In the genomic region with DNA sequence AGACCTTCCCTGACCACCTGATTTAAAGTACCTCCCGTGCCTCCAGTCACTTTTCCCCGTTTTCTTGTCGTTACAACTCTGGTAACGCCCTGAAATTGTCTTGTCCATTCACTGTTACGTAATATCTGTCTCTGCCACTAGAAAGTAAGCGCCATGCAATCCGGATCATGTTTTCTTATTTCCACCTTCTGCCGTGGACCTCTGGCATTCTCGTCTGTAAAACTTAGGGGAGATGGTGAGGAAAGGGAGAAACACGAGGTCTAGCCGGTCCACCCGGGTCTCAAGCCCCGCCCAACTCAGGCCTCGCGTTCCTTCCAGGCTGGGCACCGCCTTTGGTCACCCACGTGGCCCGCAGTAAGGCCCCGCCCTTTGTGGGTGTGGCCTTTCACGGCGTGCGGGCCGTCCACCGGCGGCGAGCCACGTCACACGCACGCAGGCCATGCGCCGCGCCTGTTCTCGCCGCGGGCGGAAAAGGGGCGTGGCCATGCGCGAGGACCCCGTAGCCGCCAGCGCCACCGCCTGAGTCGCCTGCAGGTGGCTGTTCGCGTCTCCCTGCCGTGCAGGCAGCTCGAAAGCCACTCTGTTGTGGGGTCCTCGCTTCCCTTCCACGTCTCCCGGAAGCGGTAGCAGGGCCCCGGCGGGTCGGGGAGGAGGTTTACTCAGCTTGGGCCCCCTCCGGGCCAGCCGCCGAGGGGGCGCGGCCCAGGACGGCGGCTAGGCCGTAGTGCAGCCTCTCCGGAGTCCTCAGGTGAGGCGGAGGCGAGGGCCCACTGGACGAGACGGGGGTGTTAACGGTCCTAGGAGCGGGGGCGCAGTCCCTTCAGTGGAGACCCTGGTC, we compare ENCODE assay signal across 8 cellular contexts. TPM values are rescaled to one million over a fixed set of nuclear protein-coding genes. Genes with fewer than 3 reads are reported as not detected.
DNase-seq lines count a peak whose midpoint lies in the region; ATAC-seq and TF ChIP-seq lines count a peak whose summit lies in the region.

Gene GOLGA5, plus strand, starts transcription at position 597 of the 838 bp plus-strand sequence. CDS start 3,133 bp downstream, outside the sequence.

- H3K9ac ChIP-seq in mammary epithelial cell (ENCODE audit: insufficient read depth, low read length) (peak within 1 kb of the TSS; percentile 98), skeletal muscle tissue (ENCODE audit: low read depth in 1 of 3, low read length in 3 of 3) (peak within 1 kb of the TSS; percentile 96 to 98 (median 96))

- peak within 1 kb of the TSS; percentile 96 for H2AFZ ChIP-seq in mammary epithelial cell (ENCODE audit: low read depth, low read length)

- peaks cover 6% of the 10 kb centered on the region; the same call in 1 of the 2 replicates for H3K36me3 ChIP-seq in WERI-Rb-1
- peaks cover 7% of the 10 kb centered on the region for H3K36me3 ChIP-seq in mammary epithelial cell (ENCODE audit: insufficient read depth, low read length)
- peaks cover 3 to 16% (median 14%) of the 10 kb centered on the region in 3 donors for H3K36me3 ChIP-seq in skeletal muscle tissue (ENCODE audit: control insufficient read depth in 3 of 3, insufficient read depth in 3 of 3, low read length in 3 of 3)

- WGBS in mammary epithelial cell (ENCODE audit: low coverage, missing lambda C conversion rate): 2% methylated on average over 49 of the region's 71 CpGs

- H3K4me3 ChIP-seq in WERI-Rb-1 (ENCODE audit: low read depth, low read length) (peak within 1 kb of the TSS; percentile 94), mammary epithelial cell (replicated peaks in 1 of 3; ENCODE audit: insufficient read depth in 1 of 3, low read depth in 2 of 3, low read length in 3 of 3) (peak within 1 kb of the TSS; percentile 65 to 100 (median 99)), iPS-18c (ENCODE audit: insufficient read depth, low read depth, low read length) (peak within 1 kb of the TSS; percentile 92), skeletal muscle tissue (ENCODE audit: low read length in 3 of 3) (peak within 1 kb of the TSS; percentile 96 to 98 (median 98))

- dilution Hi-C loops in mammary epithelial cell (cut with HindIII; ENCODE audit: low sequenced_read_pairs): no loop called here

- H3K4me2 ChIP-seq in mammary epithelial cell (ENCODE audit: insufficient read depth, low read depth, low read length): peak within 1 kb of the TSS; percentile 91

- no peaks in the 10 kb centered on the region for H3K27me3 ChIP-seq in WERI-Rb-1 (ENCODE audit: insufficient read depth, low read depth, severe bottlenecking)
- H3K27me3 ChIP-seq in mammary epithelial cell (ENCODE audit: insufficient read depth, low read length): no peaks in the 10 kb centered on the region
- H3K27me3 ChIP-seq in skeletal muscle tissue (ENCODE audit: control insufficient read depth in 3 of 3, insufficient read depth in 3 of 3, low read length in 3 of 3): no peaks in the 10 kb centered on the region

- H3K9me3 ChIP-seq in WERI-Rb-1 (ENCODE audit: severe bottlenecking) (peaks cover 3% of the 10 kb centered on the region), mammary epithelial cell (replicated peaks; ENCODE audit: insufficient read depth, low read length) (no peaks in the 10 kb centered on the region), iPS-18c (ENCODE audit: control insufficient read depth, insufficient read depth, low read length) (no peaks in the 10 kb centered on the region), skeletal muscle tissue (ENCODE audit: control insufficient read depth in 3 of 3, low read length in 3 of 3) (peaks cover 0 to 2% (median 0%) of the 10 kb centered on the region in 3 donors)

- TF ChIP-seq CTCF in WERI-Rb-1 (IDR thresholded peaks at IDR 0.05; ENCODE audit: low read depth, low read length) (no peak), mammary epithelial cell (conservative IDR thresholded peaks at IDR 0.05 in 1 of 2, IDR thresholded peaks at IDR 0.05 in 1 of 2; ENCODE audit: extremely low read depth in 1 of 2, insufficient read depth in 1 of 2, low read depth in 1 of 2, low read length in 2 of 2) (no peak)

- DNase-seq in ACHN (peak; percentile 95), NCI-H2227 (lab: John Stamatoyannopoulos, UW; ENCODE audit: unreplicated experiment) (peak; percentile 100), WERI-Rb-1 (peak; percentile 96), mammary epithelial cell (peak; percentile 97)

- peaks cover 43% of the 10 kb centered on the region for H3K79me2 ChIP-seq in mammary epithelial cell (ENCODE audit: insufficient read depth, low read length)

- BruUV-seq in mammary epithelial cell (replicated peaks; lab: Mats Ljungman, UMichigan): no TSS peak

- H3K27ac ChIP-seq in WERI-Rb-1 (peak within 1 kb of the TSS; percentile 52), mammary epithelial cell (ENCODE audit: insufficient read depth, low read depth, low read length) (peak within 1 kb of the TSS; percentile 91), skeletal muscle tissue (ENCODE audit: low read depth, low read length) (peak within 1 kb of the TSS; percentile 88)

- H4K20me1 ChIP-seq in mammary epithelial cell (ENCODE audit: insufficient read depth, low read length): no peaks in the 10 kb centered on the region

- CTCF ChIA-PET in mammary epithelial cell (lab: Charles Lee; ENCODE audit: low non-redundant PET): no interaction called here

- ATAC-seq in GM18873 (IDR thresholded peaks at IDR 0.05; ENCODE audit: low FRiP score, unreplicated experiment) (peak; percentile 79), HG03139 (IDR thresholded peaks at IDR 0.05; ENCODE audit: unreplicated experiment) (peak; percentile 91)

- intact Hi-C loops in mammary epithelial cell (cut with micrococcal nuclease): no loop called here

- H3K4me1 ChIP-seq in mammary epithelial cell (ENCODE audit: insufficient read depth, low read length): peaks cover 9% of the 10 kb centered on the region
- H3K4me1 ChIP-seq in skeletal muscle tissue (ENCODE audit: control insufficient read depth in 3 of 3, insufficient read depth in 3 of 3, low read length in 3 of 3): peaks cover 15 to 22% (median 22%) of the 10 kb centered on the region in 3 donors

- in situ Hi-C loops in ACHN (cut with HindIII; ENCODE audit: low pct_ligation_motif_present, low pct_unique_long_range_greater_than_20kb, low sequenced_read_pairs) (no loop called here), mammary epithelial cell (cut with MboI; ENCODE audit: low sequenced_read_pairs in 2 of 2) (loop anchor here in 1 of 2 donors (25.0 kb wide), 1 partner anchor 682 kb away; the partner anchor contains the start of genes ATXN3, CPSF2 and NDUFB1)

RNA-seq across cellular contexts. Expression of gene GOLGA5, which starts in this region (rescaled TPM):
- total RNA-seq in mammary epithelial cell (10 to 100 TPM; 38.1 to 48.5 TPM), skeletal muscle tissue (26.6 TPM)
- polyA plus RNA-seq in mammary epithelial cell: 18.9 TPM
- 16.0 TPM for polyA minus RNA-seq in mammary epithelial cell

Comparison
In these comparisons a context has a peak if more than half of its experiments do, and no peak if none do; other contexts are left out.
1. Peak in every context shown above with its lines: DNase-seq, ATAC-seq, H3K4me3 ChIP-seq and H3K27ac ChIP-seq.